ENCODE assay signal across 8 cellular contexts in genomic region chr7:128167316-128167691, GRCh38.
DNase-seq lines count a peak whose midpoint lies in the region; ATAC-seq and TF ChIP-seq lines count a peak whose summit lies in the region.

No MANE protein-coding gene starts in this region.

- ATAC-seq in PC-3 (no peak), lower lobe of right lung (peak; percentile 41 to 58), GM19023 (IDR thresholded peaks at IDR 0.05; ENCODE audit: unreplicated experiment) (no peak)

- no peaks in the 10 kb centered on the region for H3F3A ChIP-seq in PC-3 (ENCODE audit: low read length, unreplicated experiment)

- H3K36me3 ChIP-seq in BLaER1 (no peaks in the 10 kb centered on the region), PC-3 (ENCODE audit: low read depth, low read length) (no peaks in the 10 kb centered on the region), colonic mucosa (no peaks in the 10 kb centered on the region), lower lobe of right lung (no peaks in the 10 kb centered on the region)

- peak overlapping the region; percentile 23; the same call in 1 of the 2 replicates for H2AFZ ChIP-seq in PC-3 (ENCODE audit: low read length)

- TF ChIP-seq CTCF in PC-3 (conservative IDR thresholded peaks at IDR 0.05; ENCODE audit: low read depth, low read length) = no peak
- TF ChIP-seq CTCF in colonic mucosa (IDR thresholded peaks at IDR 0.05) = no peak
- no peak for TF ChIP-seq CTCF in lower lobe of right lung (IDR thresholded peaks at IDR 0.05)

- peaks cover 30% of the 10 kb centered on the region for H3K4me1 ChIP-seq in BLaER1
- peaks cover 25% of the 10 kb centered on the region for H3K4me1 ChIP-seq in PC-3 (ENCODE audit: insufficient read depth, low read length)
- H3K4me1 ChIP-seq in colonic mucosa = peaks cover 5% of the 10 kb centered on the region
- H3K4me1 ChIP-seq in lower lobe of right lung = peaks cover 20% of the 10 kb centered on the region

- no TSS peak for BruUV-seq in PC-3 (replicated peaks; lab: Mats Ljungman, UMichigan)

- POLR2A ChIA-PET in HEK293T (lab: Yijun Ruan, JAX) = no interaction called here
- POLR2A ChIA-PET in PC-3 (lab: Charles Lee; ENCODE audit: unreplicated experiment) = no interaction called here

- H3K79me2 ChIP-seq in PC-3 (ENCODE audit: low read length) = no peaks in the 10 kb centered on the region

- H3K4me2 ChIP-seq in BLaER1 = peak overlapping the region; percentile 99
- peak overlapping the region; percentile 82 for H3K4me2 ChIP-seq in PC-3 (ENCODE audit: low read length)

- H4K20me1 ChIP-seq in BLaER1 = peaks cover 29% of the 10 kb centered on the region
- H4K20me1 ChIP-seq in PC-3 (ENCODE audit: low read length) = no peaks in the 10 kb centered on the region

- H3K4me3 ChIP-seq in BLaER1 (peak overlapping the region; percentile 71), PC-3 (ENCODE audit: low read length) (peak overlapping the region; percentile 62), colonic mucosa (peak overlapping the region; percentile 24), lower lobe of right lung (peak overlapping the region; percentile 53)

- H3K9me2 ChIP-seq in PC-3 (replicated peaks; ENCODE audit: low read length) = no peaks in the 10 kb centered on the region

- H3K9me3 ChIP-seq in BLaER1 (peaks cover 8% of the 10 kb centered on the region), PC-3 (ENCODE audit: low read length) (no peaks in the 10 kb centered on the region), colonic mucosa (no peaks in the 10 kb centered on the region), lower lobe of right lung (no peaks in the 10 kb centered on the region)

- peak; percentile 72 for DNase-seq in HEK293T (ENCODE audit: extremely low spot score)
- DNase-seq in PC-3 = peak; percentile 16
- DNase-seq in colonic mucosa = no peak
- DNase-seq in lower lobe of right lung = no peak
- no peak for DNase-seq in NOMO-1 treated with dmso at 0.1 percent for 144 hours (lab: John Stamatoyannopoulos, UW; ENCODE audit: unreplicated experiment)

- H3K9ac ChIP-seq in BLaER1 (0 out of 2 replicates have a peak overlapping the region, but pooled peaks have one; percentile 32), PC-3 (ENCODE audit: low read length) (no peak overlapping the region), colonic mucosa (ENCODE audit: low read depth in 2 of 2, low read length in 2 of 2) (no peak overlapping the region)

- CTCF ChIA-PET in HEK293T (lab: Yijun Ruan, JAX) (no interaction called here), PC-3 (lab: Charles Lee) (no interaction called here)

- H3K27me3 ChIP-seq in BLaER1 (peaks cover 73% of the 10 kb centered on the region), PC-3 (ENCODE audit: low read length) (peaks cover 19% of the 10 kb centered on the region), colonic mucosa (peaks cover 50% of the 10 kb centered on the region), lower lobe of right lung (ENCODE audit: low read depth) (peaks cover 92% of the 10 kb centered on the region)

- H3K27ac ChIP-seq in BLaER1 = no peak overlapping the region
- no peak overlapping the region for H3K27ac ChIP-seq in PC-3 (ENCODE audit: low read length)
- H3K27ac ChIP-seq in colonic mucosa = no peak overlapping the region
- H3K27ac ChIP-seq in lower lobe of right lung = no peak overlapping the region
- peak overlapping the region; percentile 36 for H3K27ac ChIP-seq in temporal lobe (ENCODE audit: low read depth, low read length)

- intact Hi-C loops in PC-3 (cut with micrococcal nuclease) (no loop called here), colonic mucosa (cut with DNase I) (no loop called here), lower lobe of right lung (cut with DNase I) (no loop called here)

TF ChIP-seq in HEK293T, 16 proteins besides CTCF, POLR2A, EP300 and RAD21:
- TF ChIP-seq TARDBP (IDR thresholded peaks at IDR 0.05) (no peak), LEF1 (IDR thresholded peaks at IDR 0.05; ENCODE audit: borderline replicate concordance) (no peak), ZNF384 (IDR thresholded peaks at IDR 0.05) (no peak), L3MBTL2 (conservative IDR thresholded peaks at IDR 0.05) (no peak), NFRKB (IDR thresholded peaks at IDR 0.05) (no peak), BHLHE40 (IDR thresholded peaks at IDR 0.05; ENCODE audit: borderline replicate concordance) (no peak)

Comparison
In these comparisons a context has a peak if more than half of its experiments do, and no peak if none do; other contexts are left out.
1. DNase-seq: peak in HEK293T (single experiment) and PC-3 (single experiment); none in colonic mucosa (single experiment), lower lobe of right lung (single experiment) and NOMO-1 treated with dmso at 0.1 percent for 144 hours (single experiment).
2. ATAC-seq: peak in lower lobe of right lung (2 of 2); none in PC-3 (single experiment) and GM19023 (single experiment).
3. Peak in every context shown above with its lines, with median percentiles within 50 percentile points of each other: H3K4me3 ChIP-seq.